ENCODE assay signal across 8 cellular contexts in the genomic region with DNA sequence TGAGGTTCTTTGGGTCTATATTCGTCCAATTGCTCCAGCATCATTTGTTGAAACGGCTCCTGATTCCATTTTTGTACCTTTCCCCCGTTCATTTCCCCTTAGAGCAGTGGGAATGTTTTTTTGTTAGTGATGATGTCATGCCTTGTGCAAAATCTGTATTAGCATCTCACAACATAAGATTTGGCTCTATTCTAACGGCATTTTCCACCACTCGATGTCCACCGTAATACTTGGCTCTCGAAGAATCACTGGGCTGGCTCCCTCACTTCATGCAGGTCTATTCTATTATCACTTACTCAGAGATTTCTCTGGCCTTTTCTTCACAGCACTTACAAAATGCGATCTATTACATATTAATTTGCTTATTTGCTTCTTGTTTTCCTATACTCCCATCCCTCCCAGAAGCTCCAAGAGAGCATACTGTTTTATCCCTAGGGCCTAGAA. TPM values are rescaled to one million over a fixed set of nuclear protein-coding genes. Genes with fewer than 3 reads are reported as not detected.
DNase-seq lines count a peak whose midpoint lies in the region; ATAC-seq, FAIRE-seq and TF ChIP-seq lines count a peak whose summit lies in the region.

No MANE protein-coding gene starts in this region.

- no peaks in the 10 kb centered on the region for H3K9me1 ChIP-seq in endothelial cell of umbilical vein (replicated peaks; ENCODE audit: control insufficient read depth, extremely low read depth, insufficient read depth, low read length)

- 19% methylated on average over 8 of the region's 8 CpGs for WGBS in prostate gland

- H3K4me1 ChIP-seq in endothelial cell of umbilical vein (ENCODE audit: control insufficient read depth, extremely low read depth, insufficient read depth, low read length), result peaks cover 14% of the 10 kb centered on the region
- no peaks in the 10 kb centered on the region for H3K4me1 ChIP-seq in prostate gland (replicated peaks)

- H3K27me3 ChIP-seq in endothelial cell of umbilical vein (ENCODE audit: control insufficient read depth in 2 of 2, insufficient read depth in 2 of 2, low read length in 2 of 2), result no peaks in the 10 kb centered on the region
- H3K27me3 ChIP-seq in prostate gland (replicated peaks; ENCODE audit: insufficient read depth), result no peaks in the 10 kb centered on the region

- DNase-seq in DMS79 (lab: John Stamatoyannopoulos, UW) (peak; percentile 62), DMS79 treated with DMSO at 0.1 percent for 48 hours (lab: John Stamatoyannopoulos, UW) (no peak), NCI-H1105 treated with DMSO at 0.1 percent for 48 hours (lab: John Stamatoyannopoulos, UW) (peak; percentile 43), endothelial cell of umbilical vein (ENCODE audit: low read depth, low spot score) (no peak), prostate gland (ENCODE audit: low spot score) (no peak), putamen (ENCODE audit: low spot score) (no peak), HEK293T (ENCODE audit: extremely low spot score) (no peak)

- H2AFZ ChIP-seq in endothelial cell of umbilical vein (ENCODE audit: low read depth, low read length), result peak overlapping the region; percentile 85

- peaks cover 42% of the 10 kb centered on the region for H3K79me2 ChIP-seq in endothelial cell of umbilical vein (ENCODE audit: control insufficient read depth, insufficient read depth, low read length)

- H3K36me3 ChIP-seq in endothelial cell of umbilical vein (ENCODE audit: control insufficient read depth in 2 of 2, extremely low read depth in 1 of 2, insufficient read depth in 2 of 2, low read length in 2 of 2) (peaks cover 1 to 6% of the 10 kb centered on the region in 2 experiments), prostate gland (no peaks in the 10 kb centered on the region)

- H3K4me3 ChIP-seq in endothelial cell of umbilical vein (replicated peaks in 1 of 3; ENCODE audit: insufficient read depth in 1 of 3, low read depth in 1 of 3, low read length in 3 of 3) (peak overlapping the region in 2 of 3 experiments; percentile 6 to 51), prostate gland (peak overlapping the region; percentile 19 to 67)

- POLR2A ChIA-PET in endothelial cell of umbilical vein (lab: Charles Lee) (interaction anchor here (0.7 to 1.0 kb wide), 3 partner anchors 32 to 286 kb away, joined by 3 to 4 read pairs (median 3); a partner anchor contains a TSS), HEK293T (lab: Yijun Ruan, JAX) (interaction anchor here (0.7 to 4.6 kb wide), 16 partner anchors 9 to 433 kb away, joined by 3 to 60 read pairs (median 4); a partner anchor contains a TSS)

- TF ChIP-seq CTCF in endothelial cell of umbilical vein (IDR thresholded peaks at IDR 0.05; ENCODE audit: extremely low read depth in 1 of 2, insufficient read depth in 1 of 2, low read depth in 1 of 2, low read length in 2 of 2) (no peak), prostate gland (IDR thresholded peaks at IDR 0.05) (no peak)

- TF ChIP-seq POLR2A in endothelial cell of umbilical vein (IDR thresholded peaks at IDR 0.05; ENCODE audit: low read depth, low read length), result no peak
- no peak for TF ChIP-seq POLR2A in prostate gland (IDR thresholded peaks at IDR 0.05)

- BruUV-seq in endothelial cell of umbilical vein (replicated peaks; lab: Mats Ljungman, UMichigan), result TSS peak; percentile 59

- peak overlapping the region; percentile 78 for H3K4me2 ChIP-seq in endothelial cell of umbilical vein (ENCODE audit: insufficient read depth, low read length)

- H3K9me3 ChIP-seq in endothelial cell of umbilical vein (replicated peaks; ENCODE audit: control insufficient read depth, insufficient read depth, low read length), result no peaks in the 10 kb centered on the region
- no peaks in the 10 kb centered on the region for H3K9me3 ChIP-seq in prostate gland

- dilution Hi-C loops in endothelial cell of umbilical vein (cut with MboI; ENCODE audit: extremely low pct_ligation_motif_present, low sequenced_read_pairs), result no loop called here

- FAIRE-seq in endothelial cell of umbilical vein (lab: Jason Lieb, UNC), result peak; percentile 52

- ATAC-seq in HG03342 (IDR thresholded peaks at IDR 0.05; ENCODE audit: unreplicated experiment), result no peak

- intact Hi-C loops in endothelial cell of umbilical vein (cut with micrococcal nuclease), result loop anchor here (1.0 to 10.0 kb wide), 10 partner anchors 14 to 608 kb away; a partner anchor contains a TSS
- intact Hi-C loops in prostate gland (cut with DNase I), result loop anchor here (2.0 to 5.0 kb wide), 3 partner anchors 32 to 300 kb away; a partner anchor contains a TSS

- no peaks in the 10 kb centered on the region for H4K20me1 ChIP-seq in endothelial cell of umbilical vein (replicated peaks; ENCODE audit: control insufficient read depth, extremely low read depth, insufficient read depth, low read length)

- H3K9ac ChIP-seq in endothelial cell of umbilical vein (replicated peaks; ENCODE audit: extremely low read depth, insufficient read depth, low read length), result peak overlapping the region; percentile 74

- H3K27ac ChIP-seq in endothelial cell of umbilical vein (ENCODE audit: insufficient read depth, low read depth, low read length), result peak overlapping the region; percentile 70
- H3K27ac ChIP-seq in prostate gland, result peak overlapping the region; percentile 87 to 88

- CTCF ChIA-PET in endothelial cell of umbilical vein (lab: Charles Lee), result interaction anchor here (0.7 to 3.5 kb wide), 30 partner anchors 10 to 300 kb away, joined by 3 to 140 read pairs (median 6); a partner anchor contains a TSS
- CTCF ChIA-PET in HEK293T (lab: Yijun Ruan, JAX), result interaction anchor here (0.7 to 1.5 kb wide), 11 partner anchors 10 to 406 kb away, joined by 3 to 9 read pairs (median 5); a partner anchor contains a TSS

TF ChIP-seq in endothelial cell of umbilical vein, 7 proteins besides CTCF, POLR2A, EP300 and RAD21:
- TF ChIP-seq, protein P1, sequence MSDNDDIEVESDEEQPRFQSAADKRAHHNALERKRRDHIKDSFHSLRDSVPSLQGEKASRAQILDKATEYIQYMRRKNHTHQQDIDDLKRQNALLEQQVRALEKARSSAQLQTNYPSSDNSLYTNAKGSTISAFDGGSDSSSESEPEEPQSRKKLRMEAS (IDR thresholded peaks at IDR 0.05; ENCODE audit: insufficient read depth, insufficient read length), result no peak
- peak; percentile 45 for TF ChIP-seq JUN (IDR thresholded peaks at IDR 0.05; ENCODE audit: borderline replicate concordance, insufficient read depth, insufficient read length, low read depth)

TF ChIP-seq in HEK293T, 16 proteins besides CTCF, POLR2A, EP300 and RAD21:
- TF ChIP-seq, protein P2, sequence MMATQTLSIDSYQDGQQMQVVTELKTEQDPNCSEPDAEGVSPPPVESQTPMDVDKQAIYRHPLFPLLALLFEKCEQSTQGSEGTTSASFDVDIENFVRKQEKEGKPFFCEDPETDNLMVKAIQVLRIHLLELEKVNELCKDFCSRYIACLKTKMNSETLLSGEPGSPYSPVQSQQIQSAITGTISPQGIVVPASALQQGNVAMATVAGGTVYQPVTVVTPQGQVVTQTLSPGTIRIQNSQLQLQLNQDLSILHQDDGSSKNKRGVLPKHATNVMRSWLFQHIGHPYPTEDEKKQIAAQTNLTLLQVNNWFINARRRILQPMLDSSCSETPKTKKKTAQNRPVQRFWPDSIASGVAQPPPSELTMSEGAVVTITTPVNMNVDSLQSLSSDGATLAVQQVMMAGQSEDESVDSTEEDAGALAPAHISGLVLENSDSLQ (IDR thresholded peaks at IDR 0.05), result no peak
- no peak for TF ChIP-seq FOXM1 (IDR thresholded peaks at IDR 0.05; ENCODE audit: borderline replicate concordance)
- no peak for TF ChIP-seq FOXA1 (IDR thresholded peaks at IDR 0.05)
- no peak for TF ChIP-seq BHLHE40 (IDR thresholded peaks at IDR 0.05; ENCODE audit: borderline replicate concordance)
- TF ChIP-seq FOXK2 (IDR thresholded peaks at IDR 0.05), result no peak
- TF ChIP-seq ELF4 (IDR thresholded peaks at IDR 0.05), result no peak
- no peak for TF ChIP-seq L3MBTL2 (conservative IDR thresholded peaks at IDR 0.05)
TF ChIP-seq in HEK293T: peak in this region for 0.

RNA-seq across cellular contexts. Expression of a gene that starts 0.6 kb away (rescaled TPM):
- total RNA-seq in endothelial cell of umbilical vein, result 214 and 215 TPM in 2 replicates
- 266 and 326 TPM in 2 replicates for polyA plus RNA-seq in endothelial cell of umbilical vein
- polyA plus RNA-seq in endothelial cell of umbilical vein (2011; cell fraction: cytosol; rRNA removed), result 315 and 403 TPM in 2 replicates
- polyA plus RNA-seq in endothelial cell of umbilical vein (2011; cell fraction: nucleus; rRNA removed), result 134 and 163 TPM in 2 replicates
- polyA plus RNA-seq in endothelial cell of umbilical vein (2012), result 222 and 302 TPM in 2 replicates
- 106 and 107 TPM in 2 replicates for polyA minus RNA-seq in endothelial cell of umbilical vein
- 75.4 TPM for polyA minus RNA-seq in endothelial cell of umbilical vein (2011; cell fraction: cytosol; rRNA and poly(A)+ RNA removed)
- polyA minus RNA-seq in endothelial cell of umbilical vein (2011; cell fraction: nucleus; rRNA and poly(A)+ RNA removed), result 18.8 and 21.3 TPM in 2 replicates
- total RNA-seq in prostate gland, result 10 to 100 TPM; 32.3 to 75.1 TPM

RNA-seq across cellular contexts. Expression of a gene that starts 13.4 kb away (rescaled TPM):
- total RNA-seq in endothelial cell of umbilical vein, result 555 and 565 TPM in 2 replicates
- 677 and 833 TPM in 2 replicates for polyA plus RNA-seq in endothelial cell of umbilical vein
- 796 and 815 TPM in 2 replicates for polyA plus RNA-seq in endothelial cell of umbilical vein (2011; cell fraction: cytosol; rRNA removed)
- polyA plus RNA-seq in endothelial cell of umbilical vein (2011; cell fraction: nucleus; rRNA removed), result 217 and 247 TPM in 2 replicates
- 900 and 1,058 TPM in 2 replicates for polyA plus RNA-seq in endothelial cell of umbilical vein (2012)
- 187 and 204 TPM in 2 replicates for polyA minus RNA-seq in endothelial cell of umbilical vein
- 242 TPM for polyA minus RNA-seq in endothelial cell of umbilical vein (2011; cell fraction: cytosol; rRNA and poly(A)+ RNA removed)
- 34.2 and 52.2 TPM in 2 replicates for polyA minus RNA-seq in endothelial cell of umbilical vein (2011; cell fraction: nucleus; rRNA and poly(A)+ RNA removed)
- 100 to 1,000 TPM; 208 to 479 TPM for total RNA-seq in prostate gland

RNA-seq across cellular contexts. Expression of a gene that starts 32.1 kb away (rescaled TPM):
- 73.5 and 75.0 TPM in 2 replicates for total RNA-seq in endothelial cell of umbilical vein
- 13.1 and 16.5 TPM in 2 replicates for polyA plus RNA-seq in endothelial cell of umbilical vein
- polyA plus RNA-seq in endothelial cell of umbilical vein (2011; cell fraction: cytosol; rRNA removed), result 13.7 and 15.8 TPM in 2 replicates
- 88.6 and 102 TPM in 2 replicates for polyA plus RNA-seq in endothelial cell of umbilical vein (2011; cell fraction: nucleus; rRNA removed)
- 54.2 and 63.3 TPM in 2 replicates for polyA plus RNA-seq in endothelial cell of umbilical vein (2012)
- polyA minus RNA-seq in endothelial cell of umbilical vein, result 80.7 and 108 TPM in 2 replicates
- 26.9 TPM for polyA minus RNA-seq in endothelial cell of umbilical vein (2011; cell fraction: cytosol; rRNA and poly(A)+ RNA removed)
- polyA minus RNA-seq in endothelial cell of umbilical vein (2011; cell fraction: nucleus; rRNA and poly(A)+ RNA removed), result 99.5 and 126 TPM in 2 replicates
- 10 to 100 TPM; 48.3 to 98.3 TPM for total RNA-seq in prostate gland

Comparison
In these comparisons a context has a peak if more than half of its experiments do, and no peak if none do; other contexts are left out.
1. DNase-seq: peak in DMS79 (single experiment) and NCI-H1105 treated with DMSO at 0.1 percent for 48 hours (single experiment); none in DMS79 treated with DMSO at 0.1 percent for 48 hours (single experiment), endothelial cell of umbilical vein (single experiment), prostate gland (single experiment), putamen (single experiment) and HEK293T (single experiment).